12 cellular contexts compared by ENCODE assay signal in the genomic region with DNA sequence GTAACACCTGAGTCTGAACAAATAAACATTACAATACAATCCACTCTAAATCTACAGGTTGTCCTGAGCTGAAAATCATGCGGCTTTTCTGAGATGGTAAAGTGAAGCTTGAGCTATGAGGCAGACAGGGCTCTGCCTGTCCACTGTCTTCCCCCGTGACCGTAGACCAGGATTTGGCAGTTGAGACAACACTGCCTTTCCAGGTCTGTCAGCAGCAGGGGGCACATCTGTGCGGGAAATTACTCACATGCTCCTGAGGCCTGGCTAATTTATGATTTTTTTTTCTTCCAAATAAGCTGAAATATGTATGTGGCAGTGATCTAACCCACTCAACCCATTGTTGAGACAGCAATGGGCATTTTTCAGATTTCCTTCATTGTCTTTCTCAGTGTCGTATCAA.
DNase-seq lines count a peak whose midpoint lies in the region; ATAC-seq and TF ChIP-seq lines count a peak whose summit lies in the region.
"Had no signal": no experiment of that assay in that cellular context is flagged by ENCODE, and none has a peak within 500 bp of the region (broad histone marks: within the 10 kb centered on the region; RNA-seq: fewer than 3 reads in every experiment).

No MANE protein-coding gene starts in this region.

- DNase-seq in GM04504 (ENCODE audit: low read depth): peak; percentile 66
- DNase-seq in WERI-Rb-1: peak; percentile 61
- DNase-seq in head of caudate nucleus: peak in 36 of 42 donors; percentile 6 to 82 (median 50)
- no peak for DNase-seq in sciatic nerve (ENCODE audit: low spot score)
- no peak for DNase-seq in stimulated activated CD4-positive, alpha-beta T cell treated with anti-CD3 and anti-CD28 coated beads, Interleukin-4, amount 100 ng/mL, for 24 hours
- no peak for DNase-seq in stimulated activated CD4-positive, alpha-beta T cell treated with anti-CD3 and anti-CD28 coated beads, Interleukin-15, amount 100 ng/mL, for 24 hours
- DNase-seq in NCI-H526 (lab: John Stamatoyannopoulos, UW): no peak
- DNase-seq: activated CD4-positive, alpha-beta memory T cell treated with anti-CD3 and anti-CD28 coated beads for 36 hours; amniotic stem cell had no signal

- H3K9me3 ChIP-seq in WERI-Rb-1 (ENCODE audit: severe bottlenecking): peaks cover 9% of the 10 kb centered on the region

- intact Hi-C loops in head of caudate nucleus (cut with DNase I) (no loop called here), sciatic nerve (cut with DNase I) (no loop called here)

- H3K27me3 ChIP-seq in WERI-Rb-1 (ENCODE audit: insufficient read depth, low read depth, severe bottlenecking): no peaks in the 10 kb centered on the region
- H3K27me3 ChIP-seq: tibial nerve had no signal

- no peaks in the 10 kb centered on the region for H3K36me3 ChIP-seq in WERI-Rb-1
- H3K36me3 ChIP-seq: tibial nerve had no signal

- peak; percentile 88 for ATAC-seq in sciatic nerve
- no peak for ATAC-seq in GM21367 (IDR thresholded peaks at IDR 0.05; ENCODE audit: unreplicated experiment)

- peak; percentile 41; the same call in 1 of the 2 replicates for TF ChIP-seq CTCF in WERI-Rb-1 (IDR thresholded peaks at IDR 0.05; ENCODE audit: low read depth, low read length)

- no peak overlapping the region for H3K27ac ChIP-seq in WERI-Rb-1
- H3K27ac ChIP-seq: KMS-11, tibial nerve had no signal

- H3K4me3 ChIP-seq in WERI-Rb-1 (ENCODE audit: low read depth, low read length): no peak overlapping the region
- H3K4me3 ChIP-seq: tibial nerve had no signal

Comparison
In these comparisons a context has a peak if more than half of its experiments do, and no peak if none do; other contexts are left out.
1. DNase-seq: peak in GM04504 (single experiment), WERI-Rb-1 (single experiment) and head of caudate nucleus (36 of 42); none in sciatic nerve (single experiment), stimulated activated CD4-positive, alpha-beta T cell treated with anti-CD3 and anti-CD28 coated beads, Interleukin-4, amount 100 ng/mL, for 24 hours (single experiment), stimulated activated CD4-positive, alpha-beta T cell treated with anti-CD3 and anti-CD28 coated beads, Interleukin-15, amount 100 ng/mL, for 24 hours (single experiment) and NCI-H526 (0 of 2).